8 cellular contexts compared by ENCODE assay signal in genomic region chr10:125057158-125058001, GRCh38.
DNase-seq lines count a peak whose midpoint lies in the region; ATAC-seq and TF ChIP-seq lines count a peak whose summit lies in the region.

No MANE protein-coding gene starts in this region.

- DNase-seq in GM23248 (peak; percentile 85), RPMI7951 (ENCODE audit: low read depth) (peak; percentile 95), fibroblast of lung (ENCODE audit: low read depth in 2 of 2) (peak; percentile 94 to 99), nephron progenitor cell (peak; percentile 50)
- no peak for DNase-seq in CD8-positive, alpha-beta memory T cell

- no peak for ATAC-seq in HG03196 (IDR thresholded peaks at IDR 0.05; ENCODE audit: unreplicated experiment)
- no peak for ATAC-seq in GM21447 (IDR thresholded peaks at IDR 0.05; ENCODE audit: unreplicated experiment)
- ATAC-seq in stimulated activated memory B cell treated with anti-CD40 and anti-IgM and Interleukin-4, amounts not matched to agents 10 μg/mL and 1 μg/mL and 100 μg/mL, for 72 hours: no peak

- H4K20me1 ChIP-seq in GM23248 (ENCODE audit: insufficient read depth): peaks cover 8% of the 10 kb centered on the region; the same call in 1 of the 2 replicates
- no peaks in the 10 kb centered on the region for H4K20me1 ChIP-seq in fibroblast of lung (ENCODE audit: control insufficient read depth, extremely low read depth, insufficient read depth, low read length)

- peaks cover 25% of the 10 kb centered on the region for H3F3A ChIP-seq in GM23248 (ENCODE audit: insufficient read depth)

- POLR2A ChIA-PET in CD8-positive, alpha-beta memory T cell (lab: Charles Lee): no interaction called here

- H3K4me1 ChIP-seq in GM23248 (ENCODE audit: insufficient read depth) (peaks cover 41% of the 10 kb centered on the region), fibroblast of lung (ENCODE audit: control insufficient read depth, extremely low read depth, insufficient read depth, low read length) (peaks cover 43% of the 10 kb centered on the region)
- no peaks in the 10 kb centered on the region for H3K4me1 ChIP-seq in CD8-positive, alpha-beta memory T cell (ENCODE audit: insufficient read depth, low read length)

- H3K36me3 Mint-ChIP-seq in nephron progenitor cell (ENCODE audit: low read depth): peaks cover 49% of the 10 kb centered on the region
- H3K36me3 Mint-ChIP-seq in stimulated activated memory B cell treated with anti-CD40 and anti-IgM and Interleukin-4, amounts not matched to agents 10 μg/mL and 1 μg/mL and 100 μg/mL, for 72 hours: no peaks in the 10 kb centered on the region
- no peaks in the 10 kb centered on the region for H3K36me3 Mint-ChIP-seq in CD8-positive, alpha-beta memory T cell

- H3K9me3 Mint-ChIP-seq in nephron progenitor cell: no peaks in the 10 kb centered on the region
- H3K9me3 Mint-ChIP-seq in stimulated activated memory B cell treated with anti-CD40 and anti-IgM and Interleukin-4, amounts not matched to agents 10 μg/mL and 1 μg/mL and 100 μg/mL, for 72 hours: no peaks in the 10 kb centered on the region
- no peaks in the 10 kb centered on the region for H3K9me3 Mint-ChIP-seq in CD8-positive, alpha-beta memory T cell

- H3K9me2 ChIP-seq in GM23248 (ENCODE audit: insufficient read depth): no peaks in the 10 kb centered on the region

- H3K27ac ChIP-seq in GM23248 (peak overlapping the region; percentile 47), fibroblast of lung (ENCODE audit: insufficient read depth, low read length) (peak overlapping the region; percentile 91)
- no peak overlapping the region for H3K27ac ChIP-seq in CD8-positive, alpha-beta memory T cell (ENCODE audit: low read depth, low read length)

- H3K4me3 ChIP-seq in GM23248: peak overlapping the region; percentile 45; the same call in 1 of the 2 replicates
- peak overlapping the region in 1 of 4 experiments; percentile 45 for H3K4me3 ChIP-seq in fibroblast of lung (replicated peaks in 1 of 4; ENCODE audit: control extremely low read depth in 1 of 4, insufficient read depth in 1 of 4, low read depth in 3 of 4, low read length in 4 of 4)
- H3K4me3 ChIP-seq in CD8-positive, alpha-beta memory T cell (ENCODE audit: low read length): no peak overlapping the region

- peak overlapping the region; percentile 100 for H3K27ac Mint-ChIP-seq in nephron progenitor cell
- H3K27ac Mint-ChIP-seq in stimulated activated memory B cell treated with anti-CD40 and anti-IgM and Interleukin-4, amounts not matched to agents 10 μg/mL and 1 μg/mL and 100 μg/mL, for 72 hours: no peak overlapping the region
- no peak overlapping the region for H3K27ac Mint-ChIP-seq in CD8-positive, alpha-beta memory T cell

- no peaks in the 10 kb centered on the region for H3K36me3 ChIP-seq in GM23248 (ENCODE audit: low read depth)
- no peaks in the 10 kb centered on the region for H3K36me3 ChIP-seq in fibroblast of lung (ENCODE audit: control insufficient read depth, insufficient read depth, low read length)
- H3K36me3 ChIP-seq in CD8-positive, alpha-beta memory T cell (ENCODE audit: insufficient read depth, low read length): no peaks in the 10 kb centered on the region

- H3K9ac ChIP-seq in GM23248 (peak overlapping the region; percentile 32), fibroblast of lung (ENCODE audit: insufficient read depth, low read length) (peak overlapping the region; percentile 72)

- H3K79me2 ChIP-seq in GM23248 (ENCODE audit: insufficient read depth): peaks cover 93% of the 10 kb centered on the region
- peaks cover 78% of the 10 kb centered on the region for H3K79me2 ChIP-seq in fibroblast of lung (ENCODE audit: control insufficient read depth, insufficient read depth, low read length)

- peak overlapping the region; percentile 57 for H3K4me3 Mint-ChIP-seq in nephron progenitor cell
- no peak overlapping the region for H3K4me3 Mint-ChIP-seq in stimulated activated memory B cell treated with anti-CD40 and anti-IgM and Interleukin-4, amounts not matched to agents 10 μg/mL and 1 μg/mL and 100 μg/mL, for 72 hours
- H3K4me3 Mint-ChIP-seq in CD8-positive, alpha-beta memory T cell: no peak overlapping the region

- TF ChIP-seq CTCF in fibroblast of lung (conservative IDR thresholded peaks at IDR 0.05 in 1 of 2, IDR thresholded peaks at IDR 0.05 in 1 of 2; ENCODE audit: low read depth in 1 of 2, low read length in 2 of 2): no peak
- no peak for TF ChIP-seq CTCF in nephron progenitor cell (IDR thresholded peaks at IDR 0.05)

- 11 to 13% methylated on average over 20 of the region's 20 CpGs for WGBS in GM23248 (ENCODE audit: low coverage in 1 of 2, low lambda C conversion rate in 2 of 2, missing lambda C conversion rate in 2 of 2), 2 experiments

- H3K27me3 ChIP-seq in GM23248 (replicated peaks; ENCODE audit: insufficient read depth) (no peaks in the 10 kb centered on the region), fibroblast of lung (ENCODE audit: control insufficient read depth, insufficient read depth, low read length) (no peaks in the 10 kb centered on the region)
- no peaks in the 10 kb centered on the region for H3K27me3 ChIP-seq in CD8-positive, alpha-beta memory T cell (ENCODE audit: insufficient read depth, low read length, poor library complexity, severe bottlenecking)

- H2AFZ ChIP-seq in GM23248 (no peak overlapping the region), fibroblast of lung (ENCODE audit: low read length) (no peak overlapping the region)

- CTCF ChIA-PET in CD8-positive, alpha-beta memory T cell (lab: Charles Lee): interaction anchor here (1.0 kb wide), 1 partner anchor 10 kb away, joined by 5 read pairs; no protein-coding TSS in a partner anchor

- H3K4me2 ChIP-seq in GM23248 (ENCODE audit: unreplicated experiment) (peak overlapping the region; percentile 70), fibroblast of lung (ENCODE audit: extremely low read depth, insufficient read depth, low read length) (peak overlapping the region; percentile 85)

- no peaks in the 10 kb centered on the region for H3K9me3 ChIP-seq in GM23248 (ENCODE audit: low read depth)
- H3K9me3 ChIP-seq in fibroblast of lung (ENCODE audit: control insufficient read depth, insufficient read depth, low read depth, low read length): no peaks in the 10 kb centered on the region
- no peaks in the 10 kb centered on the region for H3K9me3 ChIP-seq in CD8-positive, alpha-beta memory T cell (ENCODE audit: low read length)

- peaks cover 11% of the 10 kb centered on the region for H3K27me3 Mint-ChIP-seq in nephron progenitor cell (ENCODE audit: low read depth, poor library complexity)
- peaks cover 97% of the 10 kb centered on the region for H3K27me3 Mint-ChIP-seq in stimulated activated memory B cell treated with anti-CD40 and anti-IgM and Interleukin-4, amounts not matched to agents 10 μg/mL and 1 μg/mL and 100 μg/mL, for 72 hours
- peaks cover 5 to 7% of the 10 kb centered on the region in 2 donors for H3K27me3 Mint-ChIP-seq in CD8-positive, alpha-beta memory T cell

- in situ Hi-C loops in GM23248 (cut with MboI): no loop called here

- peaks cover 100% of the 10 kb centered on the region for H3K4me1 Mint-ChIP-seq in nephron progenitor cell
- peaks cover 21% of the 10 kb centered on the region for H3K4me1 Mint-ChIP-seq in stimulated activated memory B cell treated with anti-CD40 and anti-IgM and Interleukin-4, amounts not matched to agents 10 μg/mL and 1 μg/mL and 100 μg/mL, for 72 hours
- H3K4me1 Mint-ChIP-seq in CD8-positive, alpha-beta memory T cell: peaks cover 0 to 4% (median 0%) of the 10 kb centered on the region in 3 donors

Comparison
In these comparisons a context has a peak if more than half of its experiments do, and no peak if none do; other contexts are left out.
1. DNase-seq: peak in GM23248 (single experiment), RPMI7951 (single experiment), fibroblast of lung (2 of 2) and nephron progenitor cell (single experiment); none in CD8-positive, alpha-beta memory T cell (0 of 5).